1 cellular context compared by ENCODE assay signal in the genomic region with DNA sequence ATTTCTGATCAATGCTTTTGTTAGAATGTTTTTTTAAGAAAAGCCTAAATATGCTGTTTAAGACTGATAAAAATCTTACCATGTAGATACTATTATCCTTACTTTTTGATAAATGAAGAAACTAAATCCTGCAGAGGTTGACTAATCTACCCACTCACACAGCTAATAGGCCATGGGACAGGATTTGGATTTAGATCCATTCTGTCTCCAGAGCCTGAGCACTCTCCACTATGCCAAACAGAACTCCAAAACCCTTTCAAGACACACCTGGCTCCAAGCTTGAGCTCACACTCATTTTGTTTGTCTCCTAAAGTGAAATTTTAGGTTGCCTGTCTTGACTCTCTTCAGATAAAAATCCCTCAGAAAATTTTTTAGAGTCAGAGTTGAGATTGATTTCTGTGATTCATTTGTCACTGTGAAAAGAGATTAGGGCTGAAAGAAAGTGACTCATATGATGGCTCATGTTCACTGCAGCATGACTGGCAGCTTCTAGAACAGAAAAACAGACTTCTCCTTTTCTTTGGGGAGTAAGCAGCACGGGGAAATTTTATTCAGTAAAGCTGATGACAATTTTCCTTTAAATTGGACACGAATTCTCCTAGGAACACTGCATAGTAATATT.
TF ChIP-seq lines count a peak whose summit lies in the region.

No MANE protein-coding gene starts in this region.

TF ChIP-seq in GM12878, 131 proteins besides CTCF, POLR2A, EP300 and RAD21 (continued from another document):
- TF ChIP-seq ZBTB4 (CRISPR knock-in tag; IDR thresholded peaks at IDR 0.05) = no peak
- peak in 1 of 2 experiments; percentile 28; a peak in 1 of 4 replicates for TF ChIP-seq BHLHE40 (IDR thresholded peaks at IDR 0.05; ENCODE audit: borderline replicate concordance in 1 of 2, low read depth in 2 of 2, low read length in 1 of 2)
- TF ChIP-seq PAX5 (IDR thresholded peaks at IDR 0.05; ENCODE audit: borderline replicate concordance, low read depth, low read length) = peak; percentile 67
- TF ChIP-seq KAT2A (conservative IDR thresholded peaks at IDR 0.05; ENCODE audit: control insufficient read depth, low read depth, low read length) = no peak
- TF ChIP-seq, protein P1, sequence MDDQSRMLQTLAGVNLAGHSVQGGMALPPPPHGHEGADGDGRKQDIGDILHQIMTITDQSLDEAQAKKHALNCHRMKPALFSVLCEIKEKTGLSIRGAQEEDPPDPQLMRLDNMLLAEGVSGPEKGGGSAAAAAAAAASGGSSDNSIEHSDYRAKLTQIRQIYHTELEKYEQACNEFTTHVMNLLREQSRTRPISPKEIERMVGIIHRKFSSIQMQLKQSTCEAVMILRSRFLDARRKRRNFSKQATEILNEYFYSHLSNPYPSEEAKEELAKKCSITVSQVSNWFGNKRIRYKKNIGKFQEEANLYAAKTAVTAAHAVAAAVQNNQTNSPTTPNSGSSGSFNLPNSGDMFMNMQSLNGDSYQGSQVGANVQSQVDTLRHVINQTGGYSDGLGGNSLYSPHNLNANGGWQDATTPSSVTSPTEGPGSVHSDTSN (IDR thresholded peaks at IDR 0.05; ENCODE audit: insufficient replicate concordance, low read depth, low read length) = peak; percentile 37
- no peak for TF ChIP-seq SKIL (IDR thresholded peaks at IDR 0.05; ENCODE audit: low read depth, poor library complexity, severe bottlenecking)
- peak; percentile 76 for TF ChIP-seq PKNOX1 (IDR thresholded peaks at IDR 0.05)
- TF ChIP-seq NFIC (IDR thresholded peaks at IDR 0.05; ENCODE audit: low read depth, low read length) = peak; percentile 27; the same call in 1 of the 2 replicates
- TF ChIP-seq JUNB (IDR thresholded peaks at IDR 0.05) = peak; percentile 69
- TF ChIP-seq SPI1 (IDR thresholded peaks at IDR 0.05; ENCODE audit: borderline replicate concordance, insufficient read depth, low read depth, low read length) = peak; percentile 74; the same call in 1 of the 2 replicates
- TF ChIP-seq CREB1 (IDR thresholded peaks at IDR 0.05; ENCODE audit: low read depth) = no peak
TF ChIP-seq in GM12878: peak in this region for 7.
